In the genomic region with DNA sequence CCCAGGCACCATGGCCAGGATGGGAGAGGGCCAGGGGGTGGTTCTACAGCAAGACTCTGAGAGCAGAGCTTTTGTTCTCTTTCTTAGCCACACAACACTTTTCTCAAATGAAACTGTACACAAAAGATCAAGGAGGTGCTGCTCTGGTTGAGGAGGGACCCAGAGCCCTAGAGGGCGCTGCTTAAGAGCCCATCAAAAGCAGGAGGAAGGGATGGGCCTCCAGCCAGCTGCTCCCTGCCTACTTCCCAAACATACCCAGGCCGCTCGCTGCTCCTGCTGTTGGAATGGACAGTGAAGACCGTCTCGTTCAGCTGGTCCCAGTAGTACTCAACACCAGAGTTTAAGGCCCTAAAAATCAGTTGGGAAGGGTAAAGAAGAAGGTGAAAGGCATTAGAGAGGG, we compare ENCODE assay signal across 14 cellular contexts. TPM values are rescaled to one million over a fixed set of nuclear protein-coding genes. Genes with fewer than 3 reads are reported as not detected.
DNase-seq lines count a peak whose midpoint lies in the region; ATAC-seq and TF ChIP-seq lines count a peak whose summit lies in the region.
"Had no signal": no experiment of that assay in that cellular context is flagged by ENCODE, and none has a peak within 500 bp of the region (broad histone marks: within the 10 kb centered on the region; RNA-seq: fewer than 3 reads in every experiment).

No MANE protein-coding gene starts in this region.

- H3K27ac ChIP-seq in ectodermal cell (ENCODE audit: insufficient read depth, low read depth, low read length, poor library complexity, severe bottlenecking) (peak overlapping the region; percentile 17), parathyroid adenoma (peak overlapping the region; percentile 68), testis (no peak overlapping the region)
- H3K27ac ChIP-seq: 22Rv1, breast epithelium, transverse colon had no signal

- H3K4me1 ChIP-seq in ectodermal cell (ENCODE audit: control insufficient read depth, insufficient read depth, low read length) (peaks cover 9% of the 10 kb centered on the region), parathyroid adenoma (peaks cover 12% of the 10 kb centered on the region), testis (no peaks in the 10 kb centered on the region)
- H3K4me1 ChIP-seq: breast epithelium, transverse colon had no signal

- no peak overlapping the region for H3K4me3 ChIP-seq in ectodermal cell (ENCODE audit: insufficient read depth, low read depth, low read length)
- no peak overlapping the region for H3K4me3 ChIP-seq in parathyroid adenoma (ENCODE audit: low read depth, low read length)
- H3K4me3 ChIP-seq in testis: no peak overlapping the region
- H3K4me3 ChIP-seq: breast epithelium, transverse colon had no signal

- H3K36me3 ChIP-seq in ectodermal cell (ENCODE audit: control insufficient read depth, insufficient read depth, low read length) (peaks cover 4% of the 10 kb centered on the region), parathyroid adenoma (ENCODE audit: control insufficient read depth, insufficient read depth, low read length) (no peaks in the 10 kb centered on the region), testis (ENCODE audit: low read depth, missing control alignments) (no peaks in the 10 kb centered on the region)

- ATAC-seq in GM18858 (IDR thresholded peaks at IDR 0.05; ENCODE audit: unreplicated experiment): no peak

- WGBS in ectodermal cell, 2 experiments: 52 to 53% methylated on average over 5 of the region's 5 CpGs
- WGBS in testis, 2 donors: 87 to 95% methylated on average over 5 of the region's 5 CpGs

- DNase-seq in DMS 273 (lab: John Stamatoyannopoulos, UW; ENCODE audit: unreplicated experiment) (peak; percentile 62), DMS 273 treated with DMSO at 0.1 percent for 48 hours (lab: John Stamatoyannopoulos, UW) (no peak), NCI-H82 treated with DMSO at 0.1 percent for 48 hours (lab: John Stamatoyannopoulos, UW; ENCODE audit: unreplicated experiment) (peak; percentile 31), testis (no peak), NCI-H128 (lab: John Stamatoyannopoulos, UW; ENCODE audit: unreplicated experiment) (no peak)
- DNase-seq: activated T-cell treated with anti-CD3 and anti-CD28 coated beads, Interleukin-2, amount 50 U/mL, for 48 hours; transverse colon had no signal

- H3K9me3 ChIP-seq in ectodermal cell (ENCODE audit: control insufficient read depth, low read length) (no peaks in the 10 kb centered on the region), parathyroid adenoma (ENCODE audit: control insufficient read depth, low read length) (no peaks in the 10 kb centered on the region), testis (no peaks in the 10 kb centered on the region)
- H3K9me3 ChIP-seq: breast epithelium, transverse colon had no signal

- peak; percentile 58 for TF ChIP-seq CTCF in parathyroid adenoma (IDR thresholded peaks at IDR 0.05)
- TF ChIP-seq CTCF in testis (IDR thresholded peaks at IDR 0.05): no peak

- no peaks in the 10 kb centered on the region for H3K79me2 ChIP-seq in parathyroid adenoma

- H3K9ac ChIP-seq in parathyroid adenoma: no peak overlapping the region

- H3K27me3 ChIP-seq in ectodermal cell (ENCODE audit: control insufficient read depth, insufficient read depth, low read length, poor library complexity, severe bottlenecking) (no peaks in the 10 kb centered on the region), parathyroid adenoma (ENCODE audit: control insufficient read depth, insufficient read depth, low read length) (no peaks in the 10 kb centered on the region), testis (no peaks in the 10 kb centered on the region)
- H3K27me3 ChIP-seq: breast epithelium, transverse colon had no signal

- intact Hi-C loops in testis (cut with DNase I; ENCODE audit: low total_unique reads): no loop called here

- peak overlapping the region; percentile 24 for H2AFZ ChIP-seq in parathyroid adenoma

- H3K4me2 ChIP-seq in parathyroid adenoma (ENCODE audit: low read length): no peak overlapping the region

- TF ChIP-seq POLR2A in testis (IDR thresholded peaks at IDR 0.05): no peak

RNA-seq across cellular contexts. Expression of gene CHRM4, which starts 18.4 kb away (rescaled TPM):
- polyA plus RNA-seq in ectodermal cell (2013, experiment 1 of 4): 1.6 TPM
- 3.8 TPM for polyA plus RNA-seq in ectodermal cell (2013, experiment 2 of 4)
- 1.2 TPM for polyA plus RNA-seq in ectodermal cell (2013, experiment 3 of 4)
- 1.7 TPM for polyA plus RNA-seq in ectodermal cell (2013, experiment 4 of 4)
- total RNA-seq in testis: 10 to 100 TPM in 1 of 2 donors, 1 to 10 TPM in 1; 7.2 to 19.5 TPM
- 13.5 TPM for polyA plus RNA-seq in testis (ENCODE audit: insufficient read depth, low read depth, low replicate concordance)
- total RNA-seq: Daoy, renal cortical epithelial cell had no signal

RNA-seq across cellular contexts. Expression of gene MDK, which starts 28.6 kb away (rescaled TPM):
- polyA plus RNA-seq in ectodermal cell (2013, experiment 1 of 4): 1,267 TPM
- 1,149 TPM for polyA plus RNA-seq in ectodermal cell (2013, experiment 2 of 4)
- 1,440 TPM for polyA plus RNA-seq in ectodermal cell (2013, experiment 3 of 4)
- polyA plus RNA-seq in ectodermal cell (2013, experiment 4 of 4): 1,571 TPM
- 10 to 100 TPM; 14.4 to 14.5 TPM for total RNA-seq in testis
- 51.5 TPM for polyA plus RNA-seq in testis (ENCODE audit: insufficient read depth, low read depth, low replicate concordance)

Comparison
In these comparisons a context has a peak if more than half of its experiments do, and no peak if none do; other contexts are left out.
1. DNase-seq: peak in DMS 273 (single experiment) and NCI-H82 treated with DMSO at 0.1 percent for 48 hours (single experiment); none in DMS 273 treated with DMSO at 0.1 percent for 48 hours (single experiment), testis (single experiment) and NCI-H128 (single experiment).
2. H3K27ac ChIP-seq: peak in ectodermal cell (single experiment) and parathyroid adenoma (single experiment); none in testis (0 of 2).